In the genomic region with DNA sequence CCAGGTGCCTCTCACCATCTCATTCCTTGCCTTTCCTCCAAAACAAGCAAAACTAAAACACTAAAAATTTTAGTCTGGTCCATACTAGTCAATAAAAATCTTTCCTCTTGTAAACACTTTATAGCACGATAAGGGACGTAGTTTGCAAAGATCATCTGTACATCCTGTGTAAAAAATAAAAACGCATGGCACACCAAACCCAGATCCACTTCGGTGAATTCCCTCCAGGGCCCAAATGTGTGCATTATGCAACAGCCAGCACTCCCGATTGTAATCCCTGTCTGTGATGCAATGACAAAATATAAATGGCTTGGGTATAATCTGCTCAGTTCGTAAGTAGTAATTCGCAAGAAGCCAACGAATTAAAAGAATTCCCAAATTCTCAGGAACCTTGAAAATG, we compare ENCODE assay signal across 10 cellular contexts. TPM values are rescaled to one million over a fixed set of nuclear protein-coding genes. Genes with fewer than 3 reads are reported as not detected.
DNase-seq lines count a peak whose midpoint lies in the region; ATAC-seq, FAIRE-seq and TF ChIP-seq lines count a peak whose summit lies in the region.
"Had no signal": no experiment of that assay in that cellular context is flagged by ENCODE, and none has a peak within 500 bp of the region (broad histone marks: within the 10 kb centered on the region; RNA-seq: fewer than 3 reads in every experiment).

No MANE protein-coding gene starts in this region.

- peak overlapping the region; percentile 89 for H3K4me3 ChIP-seq in SK-N-MC

- no peak for FAIRE-seq in RCC 7860 (lab: Jason Lieb, UNC)

- ATAC-seq in foreskin keratinocyte (no peak), HG02852 (IDR thresholded peaks at IDR 0.05; ENCODE audit: unreplicated experiment) (no peak)

- no peak overlapping the region for H3K9ac ChIP-seq in SK-N-MC (ENCODE audit: insufficient read length)

- H3K4me1 ChIP-seq in foreskin keratinocyte, result peaks cover 36% of the 10 kb centered on the region

- H3K27ac ChIP-seq in SK-N-MC (no peak overlapping the region), foreskin keratinocyte (peak overlapping the region; percentile 73)
- H3K27ac ChIP-seq: sigmoid colon, thoracic aorta had no signal

- H3K9me3 ChIP-seq in SK-N-MC (ENCODE audit: low read depth, low read length), result no peaks in the 10 kb centered on the region
- H3K9me3 ChIP-seq: sigmoid colon, thoracic aorta had no signal

- DNase-seq in NCI-H748 (lab: John Stamatoyannopoulos, UW; ENCODE audit: unreplicated experiment) (peak; percentile 41), NCI-H748 treated with DMSO at 0.1 percent for 48 hours (lab: John Stamatoyannopoulos, UW) (no peak), SK-N-MC (ENCODE audit: low read depth, low spot score) (no peak), foreskin keratinocyte (peak in 1 of 2 donors; percentile 38), putamen (ENCODE audit: low spot score) (peak; percentile 25), RCC 7860 (ENCODE audit: low spot score) (no peak)
- DNase-seq in stimulated activated CD4-positive, alpha-beta T cell treated with anti-CD3 and anti-CD28 coated beads, Interleukin-1b, Interleukin-23, amount 100 ng/mL, for 48 hours, result no peak
- DNase-seq: sigmoid colon had no signal

- TF ChIP-seq CTCF in foreskin keratinocyte (conservative IDR thresholded peaks at IDR 0.05), result no peak

- no peaks in the 10 kb centered on the region for H3K27me3 ChIP-seq in foreskin keratinocyte

- H3K36me3 ChIP-seq in SK-N-MC (ENCODE audit: insufficient read depth, low read length), result no peaks in the 10 kb centered on the region
- H3K36me3 ChIP-seq: sigmoid colon, thoracic aorta had no signal

RNA-seq across cellular contexts. Expression of a gene that starts 1.4 kb away (rescaled TPM):
- total RNA-seq in foreskin keratinocyte, result 22.9 and 25.1 TPM in 2 replicates
- polyA plus RNA-seq in foreskin keratinocyte, result 4.1 and 5.2 TPM in 2 replicates

Comparison
In these comparisons a context has a peak if more than half of its experiments do, and no peak if none do; other contexts are left out.
1. DNase-seq: peak in NCI-H748 (single experiment) and putamen (single experiment); none in NCI-H748 treated with DMSO at 0.1 percent for 48 hours (single experiment), SK-N-MC (single experiment), RCC 7860 (single experiment) and stimulated activated CD4-positive, alpha-beta T cell treated with anti-CD3 and anti-CD28 coated beads, Interleukin-1b, Interleukin-23, amount 100 ng/mL, for 48 hours (single experiment).